In genomic region chr22:30326704-30327362, GRCh38 we compare ENCODE assay signal across 8 cellular contexts. TPM values are rescaled to one million over a fixed set of nuclear protein-coding genes. Genes with fewer than 3 reads are reported as not detected.
DNase-seq lines count a peak whose midpoint lies in the region; ATAC-seq and TF ChIP-seq lines count a peak whose summit lies in the region.

A gene with protein sequence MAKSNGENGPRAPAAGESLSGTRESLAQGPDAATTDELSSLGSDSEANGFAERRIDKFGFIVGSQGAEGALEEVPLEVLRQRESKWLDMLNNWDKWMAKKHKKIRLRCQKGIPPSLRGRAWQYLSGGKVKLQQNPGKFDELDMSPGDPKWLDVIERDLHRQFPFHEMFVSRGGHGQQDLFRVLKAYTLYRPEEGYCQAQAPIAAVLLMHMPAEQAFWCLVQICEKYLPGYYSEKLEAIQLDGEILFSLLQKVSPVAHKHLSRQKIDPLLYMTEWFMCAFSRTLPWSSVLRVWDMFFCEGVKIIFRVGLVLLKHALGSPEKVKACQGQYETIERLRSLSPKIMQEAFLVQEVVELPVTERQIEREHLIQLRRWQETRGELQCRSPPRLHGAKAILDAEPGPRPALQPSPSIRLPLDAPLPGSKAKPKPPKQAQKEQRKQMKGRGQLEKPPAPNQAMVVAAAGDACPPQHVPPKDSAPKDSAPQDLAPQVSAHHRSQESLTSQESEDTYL (minus strand): TSS chr22:30326941. CDS start chr22:30326881, 60 bp downstream.

- TF ChIP-seq POLR2A in prostate gland (IDR thresholded peaks at IDR 0.05): peak; percentile 97

- peak within 1 kb of the TSS; percentile 92 to 94 for H3K27ac ChIP-seq in prostate gland
- H3K27ac ChIP-seq in upper lobe of right lung: peak within 1 kb of the TSS; percentile 87

- intact Hi-C loops in left ventricle myocardium superior (cut with micrococcal nuclease): no loop called here
- intact Hi-C loops in prostate gland (cut with DNase I): loop anchor here (2.0 kb wide), 1 partner anchor 38 kb away; the partner anchor contains the start of gene CASTOR1
- intact Hi-C loops in upper lobe of right lung (cut with DNase I): no loop called here

- no peaks in the 10 kb centered on the region for H3K27me3 ChIP-seq in prostate gland (replicated peaks; ENCODE audit: insufficient read depth)
- no peaks in the 10 kb centered on the region for H3K27me3 ChIP-seq in upper lobe of right lung

- H3K36me3 ChIP-seq in prostate gland: no peaks in the 10 kb centered on the region
- H3K36me3 ChIP-seq in upper lobe of right lung: peaks cover 13% of the 10 kb centered on the region

- DNase-seq in NCI-H1694 (lab: John Stamatoyannopoulos, UW) (peak; percentile 59), T-helper 2 cell (peak; percentile 86 to 97 (median 93)), amygdala (lab: John Stamatoyannopoulos, UW) (peak in 54 of 56 donors; percentile 21 to 92 (median 70)), left ventricle myocardium superior (peak; percentile 96), prostate gland (ENCODE audit: low spot score) (peak; percentile 96), upper lobe of right lung (peak; percentile 96)

- WGBS in prostate gland: under 1% methylated on average over 47 of the region's 69 CpGs

- TF ChIP-seq CTCF in prostate gland (IDR thresholded peaks at IDR 0.05) (peak in 1 of 4 experiments; percentile 16), upper lobe of right lung (IDR thresholded peaks at IDR 0.05) (no peak)

- peak; percentile 89 for ATAC-seq in GM18498 (IDR thresholded peaks at IDR 0.05; ENCODE audit: unreplicated experiment)
- peak; percentile 86 for ATAC-seq in HG02884 (IDR thresholded peaks at IDR 0.05; ENCODE audit: unreplicated experiment)
- ATAC-seq in left ventricle myocardium superior: peak; percentile 96
- peak; percentile 96 for ATAC-seq in upper lobe of right lung

- peaks cover 5% of the 10 kb centered on the region for H3K4me1 ChIP-seq in prostate gland (replicated peaks)
- H3K4me1 ChIP-seq in upper lobe of right lung: peaks cover 41% of the 10 kb centered on the region

- H3K9me3 ChIP-seq in prostate gland (no peaks in the 10 kb centered on the region), upper lobe of right lung (no peaks in the 10 kb centered on the region)

- peak within 1 kb of the TSS; percentile 86 to 98 for H3K4me3 ChIP-seq in prostate gland
- peak within 1 kb of the TSS; percentile 98 for H3K4me3 ChIP-seq in upper lobe of right lung

RNA-seq across cellular contexts. Expression of the gene that starts here (rescaled TPM):
- total RNA-seq in left ventricle myocardium superior (6.2 TPM), prostate gland (10 to 100 TPM; 46.1 to 51.2 TPM), upper lobe of right lung (29.6 TPM)

Comparison
In these comparisons a context has a peak if more than half of its experiments do, and no peak if none do; other contexts are left out.
1. Peak in every context shown above with its lines: DNase-seq, ATAC-seq, H3K4me3 ChIP-seq and H3K27ac ChIP-seq.